ENCODE assay signal across 1 cellular context in genomic region chr11:115670538-115671200, GRCh38.
TF ChIP-seq lines count a peak whose summit lies in the region.

No MANE protein-coding gene starts in this region.

TF ChIP-seq in HEK293, 187 proteins besides CTCF, POLR2A, EP300 and RAD21 (continued from another document and continues in another):
- TF ChIP-seq, protein P1, sequence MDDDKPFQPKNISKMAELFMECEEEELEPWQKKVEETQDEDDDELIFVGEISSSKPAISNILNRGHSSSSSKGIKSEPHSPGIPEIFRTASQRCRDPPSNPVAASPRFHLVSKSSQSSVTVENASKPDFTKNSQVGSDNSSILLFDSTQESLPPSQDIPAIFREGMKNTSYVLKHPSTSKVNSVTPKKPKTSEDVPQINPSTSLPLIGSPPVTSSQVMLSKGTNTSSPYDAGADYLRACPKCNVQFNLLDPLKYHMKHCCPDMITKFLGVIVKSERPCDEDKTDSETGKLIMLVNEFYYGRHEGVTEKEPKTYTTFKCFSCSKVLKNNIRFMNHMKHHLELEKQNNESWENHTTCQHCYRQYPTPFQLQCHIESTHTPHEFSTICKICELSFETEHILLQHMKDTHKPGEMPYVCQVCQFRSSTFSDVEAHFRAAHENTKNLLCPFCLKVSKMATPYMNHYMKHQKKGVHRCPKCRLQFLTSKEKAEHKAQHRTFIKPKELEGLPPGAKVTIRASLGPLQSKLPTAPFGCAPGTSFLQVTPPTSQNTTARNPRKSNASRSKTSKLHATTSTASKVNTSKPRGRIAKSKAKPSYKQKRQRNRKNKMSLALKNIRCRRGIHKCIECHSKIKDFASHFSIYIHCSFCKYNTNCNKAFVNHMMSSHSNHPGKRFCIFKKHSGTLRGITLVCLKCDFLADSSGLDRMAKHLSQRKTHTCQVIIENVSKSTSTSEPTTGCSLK (tag by site-specific recombination; IDR thresholded peaks at IDR 0.05), result no peak
- TF ChIP-seq HOXA7 (CRISPR knock-in tag; IDR thresholded peaks at IDR 0.05; ENCODE audit: borderline replicate concordance) (no peak), TSHZ1 (tag by site-specific recombination; IDR thresholded peaks at IDR 0.05; ENCODE audit: borderline replicate concordance) (no peak), ZNF777 (tag by site-specific recombination; IDR thresholded peaks at IDR 0.05; ENCODE audit: borderline replicate concordance) (no peak), FEZF1 (tag by site-specific recombination; IDR thresholded peaks at IDR 0.05) (0 out of 2 replicates have a peak, but pooled peaks have one; percentile 13), ZNF571 (tag by site-specific recombination; IDR thresholded peaks at IDR 0.05) (no peak), ZNF544 (tag by site-specific recombination; IDR thresholded peaks at IDR 0.05) (no peak), ZNF350 (tag by site-specific recombination; IDR thresholded peaks at IDR 0.05) (no peak), AEBP2 (tag by site-specific recombination; IDR thresholded peaks at IDR 0.05; ENCODE audit: borderline replicate concordance) (no peak), ZNF223 (tag by site-specific recombination; IDR thresholded peaks at IDR 0.05) (no peak), SETDB1 (IDR thresholded peaks at IDR 0.05; ENCODE audit: insufficient read length, low read length) (no peak), ZNF610 (tag by site-specific recombination; IDR thresholded peaks at IDR 0.05; ENCODE audit: borderline replicate concordance) (no peak), ZNF274 (IDR thresholded peaks at IDR 0.05; ENCODE audit: low read length) (no peak), ZNF274 (tag by site-specific recombination; IDR thresholded peaks at IDR 0.05; ENCODE audit: borderline replicate concordance) (no peak), ZNF132 (tag by site-specific recombination; IDR thresholded peaks at IDR 0.05; ENCODE audit: borderline replicate concordance) (no peak), BCL11A (tag by site-specific recombination; IDR thresholded peaks at IDR 0.05; ENCODE audit: low read depth) (no peak), ZSCAN23 (tag by site-specific recombination; IDR thresholded peaks at IDR 0.05) (no peak), HOXD13 (CRISPR knock-in tag; IDR thresholded peaks at IDR 0.05; ENCODE audit: borderline replicate concordance) (no peak), ZNF24 (tag by site-specific recombination; IDR thresholded peaks at IDR 0.05) (no peak), ZSCAN16 (tag by site-specific recombination; IDR thresholded peaks at IDR 0.05) (no peak), GLIS1 (tag by site-specific recombination; IDR thresholded peaks at IDR 0.05) (peak; percentile 96), ZNF600 (tag by site-specific recombination; IDR thresholded peaks at IDR 0.05) (peak; percentile 76), ZNF169 (tag by site-specific recombination; IDR thresholded peaks at IDR 0.05) (no peak), ZNF248 (tag by site-specific recombination; IDR thresholded peaks at IDR 0.05) (no peak), WT1 (tag by site-specific recombination; IDR thresholded peaks at IDR 0.05) (no peak), SP3 (tag by site-specific recombination; IDR thresholded peaks at IDR 0.05) (no peak), ZNF624 (tag by site-specific recombination; IDR thresholded peaks at IDR 0.05) (no peak), ZNF433 (tag by site-specific recombination; IDR thresholded peaks at IDR 0.05; ENCODE audit: low read depth) (no peak), ZNF518A (tag by site-specific recombination; conservative IDR thresholded peaks at IDR 0.05; ENCODE audit: low read depth) (no peak), ZNF670 (tag by site-specific recombination; IDR thresholded peaks at IDR 0.05; ENCODE audit: low read depth) (no peak), PRDM1 (tag by site-specific recombination; IDR thresholded peaks at IDR 0.05) (no peak), ZBTB48 (tag by site-specific recombination; IDR thresholded peaks at IDR 0.05) (0 out of 2 replicates have a peak, but pooled peaks have one; percentile 44), ZNF501 (tag by site-specific recombination; IDR thresholded peaks at IDR 0.05) (no peak), ZNF19 (tag by site-specific recombination; IDR thresholded peaks at IDR 0.05; ENCODE audit: low read depth) (no peak), GLIS2 (tag by site-specific recombination; IDR thresholded peaks at IDR 0.05) (peak; percentile 44; the same call in 1 of the 2 replicates)
- TF ChIP-seq, protein P2, sequence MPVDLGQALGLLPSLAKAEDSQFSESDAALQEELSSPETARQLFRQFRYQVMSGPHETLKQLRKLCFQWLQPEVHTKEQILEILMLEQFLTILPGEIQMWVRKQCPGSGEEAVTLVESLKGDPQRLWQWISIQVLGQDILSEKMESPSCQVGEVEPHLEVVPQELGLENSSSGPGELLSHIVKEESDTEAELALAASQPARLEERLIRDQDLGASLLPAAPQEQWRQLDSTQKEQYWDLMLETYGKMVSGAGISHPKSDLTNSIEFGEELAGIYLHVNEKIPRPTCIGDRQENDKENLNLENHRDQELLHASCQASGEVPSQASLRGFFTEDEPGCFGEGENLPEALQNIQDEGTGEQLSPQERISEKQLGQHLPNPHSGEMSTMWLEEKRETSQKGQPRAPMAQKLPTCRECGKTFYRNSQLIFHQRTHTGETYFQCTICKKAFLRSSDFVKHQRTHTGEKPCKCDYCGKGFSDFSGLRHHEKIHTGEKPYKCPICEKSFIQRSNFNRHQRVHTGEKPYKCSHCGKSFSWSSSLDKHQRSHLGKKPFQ (tag by site-specific recombination; IDR thresholded peaks at IDR 0.05), result no peak
- TF ChIP-seq, protein P3, sequence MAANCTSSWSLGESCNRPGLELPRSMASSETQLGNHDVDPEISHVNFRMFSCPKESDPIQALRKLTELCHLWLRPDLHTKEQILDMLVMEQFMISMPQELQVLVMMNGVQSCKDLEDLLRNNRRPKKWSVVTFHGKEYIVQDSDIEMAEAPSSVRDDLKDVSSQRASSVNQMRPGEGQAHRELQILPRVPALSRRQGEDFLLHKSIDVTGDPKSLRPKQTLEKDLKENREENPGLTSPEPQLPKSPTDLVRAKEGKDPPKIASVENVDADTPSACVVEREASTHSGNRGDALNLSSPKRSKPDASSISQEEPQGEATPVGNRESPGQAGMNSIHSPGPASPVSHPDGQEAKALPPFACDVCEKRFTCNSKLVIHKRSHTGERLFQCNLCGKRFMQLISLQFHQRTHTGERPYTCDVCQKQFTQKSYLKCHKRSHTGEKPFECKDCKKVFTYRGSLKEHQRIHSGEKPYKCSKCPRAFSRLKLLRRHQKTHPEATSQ (tag by site-specific recombination; IDR thresholded peaks at IDR 0.05), result no peak
- TF ChIP-seq, protein P4, sequence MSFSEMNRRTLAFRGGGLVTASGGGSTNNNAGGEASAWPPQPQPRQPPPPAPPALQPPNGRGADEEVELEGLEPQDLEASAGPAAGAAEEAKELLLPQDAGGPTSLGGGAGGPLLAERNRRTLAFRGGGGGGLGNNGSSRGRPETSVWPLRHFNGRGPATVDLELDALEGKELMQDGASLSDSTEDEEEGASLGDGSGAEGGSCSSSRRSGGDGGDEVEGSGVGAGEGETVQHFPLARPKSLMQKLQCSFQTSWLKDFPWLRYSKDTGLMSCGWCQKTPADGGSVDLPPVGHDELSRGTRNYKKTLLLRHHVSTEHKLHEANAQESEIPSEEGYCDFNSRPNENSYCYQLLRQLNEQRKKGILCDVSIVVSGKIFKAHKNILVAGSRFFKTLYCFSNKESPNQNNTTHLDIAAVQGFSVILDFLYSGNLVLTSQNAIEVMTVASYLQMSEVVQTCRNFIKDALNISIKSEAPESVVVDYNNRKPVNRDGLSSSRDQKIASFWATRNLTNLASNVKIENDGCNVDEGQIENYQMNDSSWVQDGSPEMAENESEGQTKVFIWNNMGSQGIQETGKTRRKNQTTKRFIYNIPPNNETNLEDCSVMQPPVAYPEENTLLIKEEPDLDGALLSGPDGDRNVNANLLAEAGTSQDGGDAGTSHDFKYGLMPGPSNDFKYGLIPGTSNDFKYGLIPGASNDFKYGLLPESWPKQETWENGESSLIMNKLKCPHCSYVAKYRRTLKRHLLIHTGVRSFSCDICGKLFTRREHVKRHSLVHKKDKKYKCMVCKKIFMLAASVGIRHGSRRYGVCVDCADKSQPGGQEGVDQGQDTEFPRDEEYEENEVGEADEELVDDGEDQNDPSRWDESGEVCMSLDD (tag by site-specific recombination; IDR thresholded peaks at IDR 0.05), result no peak
- TF ChIP-seq, protein P5, sequence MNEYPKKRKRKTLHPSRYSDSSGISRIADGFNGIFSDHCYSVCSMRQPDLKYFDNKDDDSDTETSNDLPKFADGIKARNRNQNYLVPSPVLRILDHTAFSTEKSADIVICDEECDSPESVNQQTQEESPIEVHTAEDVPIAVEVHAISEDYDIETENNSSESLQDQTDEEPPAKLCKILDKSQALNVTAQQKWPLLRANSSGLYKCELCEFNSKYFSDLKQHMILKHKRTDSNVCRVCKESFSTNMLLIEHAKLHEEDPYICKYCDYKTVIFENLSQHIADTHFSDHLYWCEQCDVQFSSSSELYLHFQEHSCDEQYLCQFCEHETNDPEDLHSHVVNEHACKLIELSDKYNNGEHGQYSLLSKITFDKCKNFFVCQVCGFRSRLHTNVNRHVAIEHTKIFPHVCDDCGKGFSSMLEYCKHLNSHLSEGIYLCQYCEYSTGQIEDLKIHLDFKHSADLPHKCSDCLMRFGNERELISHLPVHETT (tag by site-specific recombination; IDR thresholded peaks at IDR 0.05), result no peak
- TF ChIP-seq, protein P6, sequence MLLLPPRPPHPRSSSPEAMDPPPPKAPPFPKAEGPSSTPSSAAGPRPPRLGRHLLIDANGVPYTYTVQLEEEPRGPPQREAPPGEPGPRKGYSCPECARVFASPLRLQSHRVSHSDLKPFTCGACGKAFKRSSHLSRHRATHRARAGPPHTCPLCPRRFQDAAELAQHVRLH (tag by site-specific recombination; IDR thresholded peaks at IDR 0.05), result no peak
